ENCODE assay signal across 8 cellular contexts in genomic region chr14:95157987-95158712, GRCh38. TPM values are rescaled to one million over a fixed set of nuclear protein-coding genes. Genes with fewer than 3 reads are reported as not detected.
A peak's percentile ranks its signal among the peaks of the same experiment; 100 is the strongest.
DNase-seq lines count a peak whose midpoint lies in the region; ATAC-seq lines count a peak whose summit lies in the region.

No MANE protein-coding gene starts in this region.

- H3K27me3 Mint-ChIP-seq in activated T-cell treated with anti-CD3 and anti-CD28 coated beads, Interleukin-2, amount 50 U/mL, for 4 hours (ENCODE audit: low read depth) = no peaks in the 10 kb centered on the region
- H3K27me3 Mint-ChIP-seq in stimulated activated memory B cell treated with anti-CD40 and anti-IgM and Interleukin-4, amounts not matched to agents 10 μg/mL and 1 μg/mL and 100 μg/mL, for 72 hours = no peaks in the 10 kb centered on the region

- DNase-seq in AG08396 (ENCODE audit: low spot score) (peak; percentile 22), iPS DF 6.9 (ENCODE audit: low read depth, low spot score) (no peak), inferior parietal cortex (ENCODE audit: extremely low spot score) (no peak), cerebellar nuclear complex (lab: John Stamatoyannopoulos, UW) (no peak)
- peak; percentile 6 for DNase-seq in activated T-cell treated with anti-CD3 and anti-CD28 coated beads, Interleukin-2, amount 50 U/mL, for 4 hours

- no peak overlapping the region for H3K27ac ChIP-seq in iPS DF 6.9 (ENCODE audit: low read length)

- peak overlapping the region; percentile 74; the same call in 1 of the 2 replicates for H3K4me3 ChIP-seq in iPS DF 6.9 (ENCODE audit: low read length)

- peak overlapping the region; percentile 96 for H3K4me3 Mint-ChIP-seq in activated T-cell treated with anti-CD3 and anti-CD28 coated beads, Interleukin-2, amount 50 U/mL, for 4 hours
- peak overlapping the region; percentile 98 for H3K4me3 Mint-ChIP-seq in stimulated activated memory B cell treated with anti-CD40 and anti-IgM and Interleukin-4, amounts not matched to agents 10 μg/mL and 1 μg/mL and 100 μg/mL, for 72 hours

- no peaks in the 10 kb centered on the region for H3K9me3 ChIP-seq in iPS DF 6.9 (ENCODE audit: control insufficient read depth, insufficient read depth, low read length)

- H3K27me3 ChIP-seq in iPS DF 6.9 (ENCODE audit: control insufficient read depth, insufficient read depth, low read length) = no peaks in the 10 kb centered on the region

- WGBS in iPS DF 6.9 (ENCODE audit: insufficient coverage, insufficient read length) = no CpG with 5 or more reads among the region's 12 CpGs

- H3K4me1 Mint-ChIP-seq in activated T-cell treated with anti-CD3 and anti-CD28 coated beads, Interleukin-2, amount 50 U/mL, for 4 hours (ENCODE audit: low read depth) = peaks cover 39% of the 10 kb centered on the region
- peaks cover 53% of the 10 kb centered on the region for H3K4me1 Mint-ChIP-seq in stimulated activated memory B cell treated with anti-CD40 and anti-IgM and Interleukin-4, amounts not matched to agents 10 μg/mL and 1 μg/mL and 100 μg/mL, for 72 hours

- ATAC-seq in GM18502 (IDR thresholded peaks at IDR 0.05; ENCODE audit: poor library complexity, unreplicated experiment) (peak; percentile 27), HG03439 (IDR thresholded peaks at IDR 0.05; ENCODE audit: unreplicated experiment) (peak; percentile 19)
- no peak for ATAC-seq in activated T-cell treated with anti-CD3 and anti-CD28 coated beads, Interleukin-2, amount 50 U/mL, for 4 hours
- peak; percentile 60 for ATAC-seq in stimulated activated memory B cell treated with anti-CD40 and anti-IgM and Interleukin-4, amounts not matched to agents 10 μg/mL and 1 μg/mL and 100 μg/mL, for 72 hours

- H3K4me1 ChIP-seq in iPS DF 6.9 (ENCODE audit: control insufficient read depth, insufficient read depth, low read length) = peaks cover 1% of the 10 kb centered on the region; the same call in 1 of the 2 replicates

- H3K36me3 ChIP-seq in iPS DF 6.9 (ENCODE audit: control insufficient read depth, insufficient read depth, low read length) = no peaks in the 10 kb centered on the region

- H3K27ac Mint-ChIP-seq in stimulated activated memory B cell treated with anti-CD40 and anti-IgM and Interleukin-4, amounts not matched to agents 10 μg/mL and 1 μg/mL and 100 μg/mL, for 72 hours = peak overlapping the region; percentile 99

- H3K36me3 Mint-ChIP-seq in activated T-cell treated with anti-CD3 and anti-CD28 coated beads, Interleukin-2, amount 50 U/mL, for 4 hours (ENCODE audit: insufficient read depth) = peaks cover 2% of the 10 kb centered on the region
- peaks cover 6% of the 10 kb centered on the region for H3K36me3 Mint-ChIP-seq in stimulated activated memory B cell treated with anti-CD40 and anti-IgM and Interleukin-4, amounts not matched to agents 10 μg/mL and 1 μg/mL and 100 μg/mL, for 72 hours

- H3K9me3 Mint-ChIP-seq in activated T-cell treated with anti-CD3 and anti-CD28 coated beads, Interleukin-2, amount 50 U/mL, for 4 hours = no peaks in the 10 kb centered on the region
- H3K9me3 Mint-ChIP-seq in stimulated activated memory B cell treated with anti-CD40 and anti-IgM and Interleukin-4, amounts not matched to agents 10 μg/mL and 1 μg/mL and 100 μg/mL, for 72 hours = no peaks in the 10 kb centered on the region

RNA-seq across cellular contexts. Expression of gene DICER1, which starts 0.8 kb away (rescaled TPM):
- 10 to 100 TPM; 43.7 to 49.7 (median 46.2) TPM for total RNA-seq in activated T-cell treated with anti-CD3 and anti-CD28 coated beads, Interleukin-2, amount 50 U/mL, for 4 hours

Comparison
In these comparisons a context has a peak if more than half of its experiments do, and no peak if none do; other contexts are left out.
1. DNase-seq: peak in AG08396 (single experiment) and activated T-cell treated with anti-CD3 and anti-CD28 coated beads, Interleukin-2, amount 50 U/mL, for 4 hours (single experiment); none in iPS DF 6.9 (single experiment), inferior parietal cortex (single experiment) and cerebellar nuclear complex (0 of 2).
2. ATAC-seq: peak in GM18502 (single experiment), HG03439 (single experiment) and stimulated activated memory B cell treated with anti-CD40 and anti-IgM and Interleukin-4, amounts not matched to agents 10 μg/mL and 1 μg/mL and 100 μg/mL, for 72 hours (single experiment); none in activated T-cell treated with anti-CD3 and anti-CD28 coated beads, Interleukin-2, amount 50 U/mL, for 4 hours (0 of 2).